ENCODE assay signal across 12 cellular contexts in genomic region chr1:81834921-81835698, GRCh38. TPM values are rescaled to one million over a fixed set of nuclear protein-coding genes. Genes with fewer than 3 reads are reported as not detected.
DNase-seq lines count a peak whose midpoint lies in the region; ATAC-seq and TF ChIP-seq lines count a peak whose summit lies in the region.
"Had no signal": no experiment of that assay in that cellular context is flagged by ENCODE, and none has a peak within 500 bp of the region (broad histone marks: within the 10 kb centered on the region; RNA-seq: fewer than 3 reads in every experiment).

No MANE protein-coding gene starts in this region.

- H3K36me3 ChIP-seq in osteoblast (ENCODE audit: insufficient read depth, low read length), result no peaks in the 10 kb centered on the region
- H3K36me3 ChIP-seq in H7 (replicated peaks; ENCODE audit: control insufficient read depth, insufficient read depth, low read length), result no peaks in the 10 kb centered on the region

- peaks cover 47% of the 10 kb centered on the region for H3K79me2 ChIP-seq in osteoblast (ENCODE audit: insufficient read depth, low read length)

- H4K20me1 ChIP-seq in osteoblast (ENCODE audit: insufficient read depth, low read length), result no peaks in the 10 kb centered on the region

- peak; percentile 45 for DNase-seq in Daoy (ENCODE audit: low read depth)
- DNase-seq in foreskin fibroblast, result peak; percentile 32 to 68
- no peak for DNase-seq in osteoblast (ENCODE audit: insufficient read length, low spot score, missing footprints)
- no peak for DNase-seq in SKM-1 treated with dmso at 0.1 percent for 144 hours (lab: John Stamatoyannopoulos, UW; ENCODE audit: unreplicated experiment)
- no peak for DNase-seq in anterior cingulate cortex (lab: John Stamatoyannopoulos, UW)
- no peak for DNase-seq in D341Med (ENCODE audit: low spot score)
- DNase-seq in H7, result no peak
- DNase-seq: activated CD4-positive, alpha-beta T cell treated with anti-CD3 and anti-CD28 coated beads, Interleukin-2, amount 50 U/mL, for 1 hour; activated naive CD4-positive, alpha-beta T cell treated with anti-CD3 and anti-CD28 coated beads, Interleukin-2, amount 10 ng/mL, durations not matched to agents 7 days and 5 days; NCI-H526 treated with DMSO at 0.1 percent for 48 hours; SW 1271 had no signal

- peak overlapping the region; percentile 20 for H3K4me2 ChIP-seq in osteoblast (ENCODE audit: insufficient read depth, low read length)

- H3K27ac ChIP-seq in osteoblast (ENCODE audit: low read depth, low read length), result peak overlapping the region; percentile 17

- H3K4me3 ChIP-seq in foreskin fibroblast (ENCODE audit: low read depth in 1 of 2, low read length in 2 of 2) (no peak overlapping the region), osteoblast (ENCODE audit: insufficient read depth, low read length) (no peak overlapping the region), H7 (ENCODE audit: insufficient read depth, low read depth, low read length) (no peak overlapping the region)

- H2AFZ ChIP-seq in osteoblast (ENCODE audit: low read length), result no peak overlapping the region

- H3K27me3 ChIP-seq in osteoblast (ENCODE audit: insufficient read depth, low read length) (no peaks in the 10 kb centered on the region), H7 (ENCODE audit: control insufficient read depth, insufficient read depth, low read length) (no peaks in the 10 kb centered on the region)

- H3K4me1 ChIP-seq in osteoblast (ENCODE audit: insufficient read depth, low read length), result peaks cover 31% of the 10 kb centered on the region

- no peaks in the 10 kb centered on the region for H3K9me3 ChIP-seq in osteoblast (ENCODE audit: low read depth, low read length)

- peak; percentile 59 for ATAC-seq in SK-N-SH treated with all-trans-retinoic acid at 6 μM for 48 hours

- TF ChIP-seq CTCF in foreskin fibroblast (IDR thresholded peaks at IDR 0.05; ENCODE audit: low read depth, low read length) (no peak), osteoblast (IDR thresholded peaks at IDR 0.05; ENCODE audit: extremely low read depth, low read depth, low read length) (no peak)

TF ChIP-seq in SK-N-SH treated with all-trans-retinoic acid at 6 μM for 48 hours, 23 proteins besides CTCF, POLR2A, EP300 and RAD21:
- TF ChIP-seq ESRRG (CRISPR knock-in tag; IDR thresholded peaks at IDR 0.05), result no peak
- no peak for TF ChIP-seq ZNF70 (CRISPR knock-in tag; IDR thresholded peaks at IDR 0.05)
- no peak for TF ChIP-seq RARB (CRISPR knock-in tag; IDR thresholded peaks at IDR 0.05)
- no peak for TF ChIP-seq TCF4 (CRISPR knock-in tag; IDR thresholded peaks at IDR 0.05; ENCODE audit: borderline replicate concordance)

RNA-seq across cellular contexts. Expression of gene ADGRL2, which starts 34.4 kb away (rescaled TPM):
- 18.0 and 20.3 TPM in 2 replicates for total RNA-seq in Daoy (2014; rRNA removed; shearing (Covaris generic))
- total RNA-seq in osteoblast, result 55.4 and 101 TPM in 2 replicates
- 94.0 and 112 TPM in 2 replicates for total RNA-seq in H7 (2014; rRNA removed; shearing (Covaris generic))

Comparison
In these comparisons a context has a peak if more than half of its experiments do, and no peak if none do; other contexts are left out.
1. DNase-seq: peak in Daoy (single experiment) and foreskin fibroblast (2 of 2); none in osteoblast (single experiment), SKM-1 treated with dmso at 0.1 percent for 144 hours (single experiment), anterior cingulate cortex (0 of 58), D341Med (single experiment) and H7 (single experiment).